ENCODE assay signal across 1 cellular context in the genomic region with DNA sequence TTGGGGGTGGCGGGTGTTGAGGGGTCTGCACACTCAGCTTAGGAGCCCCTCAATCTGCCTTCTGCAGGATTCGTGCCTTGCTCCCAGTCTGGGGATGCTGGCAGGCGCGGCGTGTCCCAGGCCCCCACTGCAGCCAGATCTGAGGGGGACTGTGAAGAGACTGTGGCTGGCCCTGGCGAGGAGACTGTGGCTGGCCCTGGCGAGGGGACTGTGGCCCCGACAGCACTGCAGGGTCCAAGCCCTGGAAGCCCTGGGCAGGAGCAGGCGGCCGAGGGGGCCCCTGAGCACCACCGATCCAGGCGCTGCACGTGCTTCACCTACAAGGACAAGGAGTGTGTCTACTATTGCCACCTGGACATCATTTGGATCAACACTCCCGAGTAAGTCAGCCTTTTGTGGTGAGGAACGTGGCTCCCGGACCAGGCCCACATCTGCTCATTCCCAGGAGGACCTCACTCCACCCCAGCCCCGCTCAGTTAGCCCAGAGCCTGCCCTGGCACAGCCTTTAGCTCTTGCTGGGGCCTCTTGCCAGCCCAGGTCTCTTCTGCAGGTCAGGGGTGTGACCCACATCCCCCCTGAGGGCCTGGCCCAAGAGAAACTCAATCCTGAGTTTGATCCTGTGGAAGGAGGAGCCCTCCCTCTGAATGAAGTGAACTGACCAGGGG.
TF ChIP-seq lines count a peak whose summit lies in the region.

No MANE protein-coding gene starts in this region.

TF ChIP-seq in GM23338, 12 proteins besides CTCF, POLR2A, EP300 and RAD21 (continued from another document):
- no peak for TF ChIP-seq ZNF462 (CRISPR knock-in tag; IDR thresholded peaks at IDR 0.05)
- no peak for TF ChIP-seq JUNB (IDR thresholded peaks at IDR 0.05; ENCODE audit: unreplicated experiment)
- no peak for TF ChIP-seq ETS1 (IDR thresholded peaks at IDR 0.05)
TF ChIP-seq in GM23338: peak in this region for 0.
